15 cellular contexts compared by ENCODE assay signal in genomic region chr1:175602186-175602585, GRCh38.
A peak's percentile ranks its signal among the peaks of the same experiment; 100 is the strongest.
DNase-seq lines count a peak whose midpoint lies in the region; ATAC-seq and TF ChIP-seq lines count a peak whose summit lies in the region.
"Had no signal": no experiment of that assay in that cellular context is flagged by ENCODE, and none has a peak within 500 bp of the region (broad histone marks: within the 10 kb centered on the region; RNA-seq: fewer than 3 reads in every experiment).

No MANE protein-coding gene starts in this region.

- H3K27me3 Mint-ChIP-seq in natural killer cell treated with Interleukin-12 subunit alpha and Interleukin-12 subunit beta and Interleukin-15 and Interleukin-18, amount 100 ng/mL, for 72 hours, result no peaks in the 10 kb centered on the region
- H3K27me3 Mint-ChIP-seq in natural killer cell (ENCODE audit: low read depth in 2 of 2) (no peaks in the 10 kb centered on the region), IgD-negative memory B cell (peaks cover 1% of the 10 kb centered on the region)

- no peak for ATAC-seq in natural killer cell treated with Interleukin-12 subunit alpha and Interleukin-12 subunit beta and Interleukin-15 and Interleukin-18, amount 100 ng/mL, for 72 hours
- no peak for ATAC-seq in natural killer cell
- ATAC-seq: CD8-positive, alpha-beta T cell; GM12878; GM23338 had no signal

- no peak for DNase-seq in natural killer cell treated with Interleukin-12 subunit alpha and Interleukin-12 subunit beta and Interleukin-15 and Interleukin-18, amount 100 ng/mL, for 72 hours (ENCODE audit: low spot score)
- no peak for DNase-seq in natural killer cell
- DNase-seq in fibroblast of the aortic adventitia (ENCODE audit: low read depth), result peak; percentile 0
- no peak for DNase-seq in activated gamma-delta T cell treated with Interleukin-2 at 50 U/mL for 16 hours
- no peak for DNase-seq in DMS153 treated with DMSO at 0.1 percent for 48 hours (lab: John Stamatoyannopoulos, UW; ENCODE audit: unreplicated experiment)
- no peak for DNase-seq in NCI-H1092 treated with DMSO at 0.1 percent for 48 hours (lab: John Stamatoyannopoulos, UW)
- DNase-seq: ACHN; CD8-positive, alpha-beta T cell; COR-L47; DMS79; H7 had no signal

- H3K4me1 Mint-ChIP-seq in natural killer cell treated with Interleukin-12 subunit alpha and Interleukin-12 subunit beta and Interleukin-15 and Interleukin-18, amount 100 ng/mL, for 72 hours (ENCODE audit: low read depth in 2 of 2), result peaks cover 37 to 53% of the 10 kb centered on the region in 2 donors
- peaks cover 37 to 43% of the 10 kb centered on the region in 2 donors for H3K4me1 Mint-ChIP-seq in natural killer cell
- H3K4me1 Mint-ChIP-seq in IgD-negative memory B cell, result peaks cover 45 to 60% (median 47%) of the 10 kb centered on the region in 3 donors

- H3K4me3 ChIP-seq in fibroblast of the aortic adventitia (ENCODE audit: low read depth, low read length), result no peak overlapping the region
- H3K4me3 ChIP-seq: GM12878, GM23338 had no signal

- peak overlapping the region; percentile 73 to 92 for H3K27ac Mint-ChIP-seq in natural killer cell treated with Interleukin-12 subunit alpha and Interleukin-12 subunit beta and Interleukin-15 and Interleukin-18, amount 100 ng/mL, for 72 hours
- no peak overlapping the region for H3K27ac Mint-ChIP-seq in natural killer cell
- H3K27ac Mint-ChIP-seq in IgD-negative memory B cell, result peak overlapping the region; percentile 77 to 100 (median 99)
- H3K27ac Mint-ChIP-seq: CD14-positive monocyte; CD8-positive, alpha-beta T cell; GM23338 had no signal

- TF ChIP-seq CTCF in natural killer cell (IDR thresholded peaks at IDR 0.05), result no peak
- TF ChIP-seq CTCF in fibroblast of the aortic adventitia (IDR thresholded peaks at IDR 0.05; ENCODE audit: insufficient read depth, low read length), result no peak

- H3K36me3 Mint-ChIP-seq in natural killer cell treated with Interleukin-12 subunit alpha and Interleukin-12 subunit beta and Interleukin-15 and Interleukin-18, amount 100 ng/mL, for 72 hours, result peaks cover 4% of the 10 kb centered on the region
- H3K36me3 Mint-ChIP-seq in natural killer cell (no peaks in the 10 kb centered on the region), IgD-negative memory B cell (peaks cover 5% of the 10 kb centered on the region)
- H3K36me3 Mint-ChIP-seq: CD14-positive monocyte; CD8-positive, alpha-beta T cell had no signal

- peak overlapping the region; percentile 72 for H3K4me3 Mint-ChIP-seq in natural killer cell treated with Interleukin-12 subunit alpha and Interleukin-12 subunit beta and Interleukin-15 and Interleukin-18, amount 100 ng/mL, for 72 hours
- H3K4me3 Mint-ChIP-seq in natural killer cell (no peak overlapping the region), IgD-negative memory B cell (peak overlapping the region in 1 of 4 donors; percentile 36)
- H3K4me3 Mint-ChIP-seq: CD14-positive monocyte; CD8-positive, alpha-beta T cell; GM23338 had no signal

- intact Hi-C loops in natural killer cell (cut with micrococcal nuclease), result no loop called here

- H3K9me3 Mint-ChIP-seq in natural killer cell treated with Interleukin-12 subunit alpha and Interleukin-12 subunit beta and Interleukin-15 and Interleukin-18, amount 100 ng/mL, for 72 hours, result peaks cover 3% of the 10 kb centered on the region
- no peaks in the 10 kb centered on the region for H3K9me3 Mint-ChIP-seq in natural killer cell
- H3K9me3 Mint-ChIP-seq in IgD-negative memory B cell, result no peaks in the 10 kb centered on the region
- H3K9me3 Mint-ChIP-seq: CD8-positive, alpha-beta T cell; GM23338 had no signal

Comparison
In these comparisons a context has a peak if more than half of its experiments do, and no peak if none do; other contexts are left out.
1. H3K27ac Mint-ChIP-seq: peak in natural killer cell treated with Interleukin-12 subunit alpha and Interleukin-12 subunit beta and Interleukin-15 and Interleukin-18, amount 100 ng/mL, for 72 hours (2 of 2) and IgD-negative memory B cell (3 of 3); none in natural killer cell (0 of 2).